1 cellular context compared by ENCODE assay signal in genomic region chr17:20216154-20216815, GRCh38.
TF ChIP-seq lines count a peak whose summit lies in the region.

No MANE protein-coding gene starts in this region.

TF ChIP-seq in K562, 482 proteins besides CTCF, POLR2A, EP300 and RAD21:
- no peak for TF ChIP-seq CSDE1 (IDR thresholded peaks at IDR 0.05)
- no peak for TF ChIP-seq IRF1 (CRISPR knock-in tag; IDR thresholded peaks at IDR 0.05; ENCODE audit: borderline replicate concordance)
- peak; percentile 83 for TF ChIP-seq SPI1 (IDR thresholded peaks at IDR 0.05; ENCODE audit: borderline replicate concordance, low read depth, low read length)
- TF ChIP-seq L3MBTL2 (IDR thresholded peaks at IDR 0.05), result no peak
- no peak for TF ChIP-seq RNF2 (IDR thresholded peaks at IDR 0.05)
- no peak for TF ChIP-seq SMARCA5 (IDR thresholded peaks at IDR 0.05)
- no peak for TF ChIP-seq NFXL1 (CRISPR knock-in tag; IDR thresholded peaks at IDR 0.05)
